In the genomic region with DNA sequence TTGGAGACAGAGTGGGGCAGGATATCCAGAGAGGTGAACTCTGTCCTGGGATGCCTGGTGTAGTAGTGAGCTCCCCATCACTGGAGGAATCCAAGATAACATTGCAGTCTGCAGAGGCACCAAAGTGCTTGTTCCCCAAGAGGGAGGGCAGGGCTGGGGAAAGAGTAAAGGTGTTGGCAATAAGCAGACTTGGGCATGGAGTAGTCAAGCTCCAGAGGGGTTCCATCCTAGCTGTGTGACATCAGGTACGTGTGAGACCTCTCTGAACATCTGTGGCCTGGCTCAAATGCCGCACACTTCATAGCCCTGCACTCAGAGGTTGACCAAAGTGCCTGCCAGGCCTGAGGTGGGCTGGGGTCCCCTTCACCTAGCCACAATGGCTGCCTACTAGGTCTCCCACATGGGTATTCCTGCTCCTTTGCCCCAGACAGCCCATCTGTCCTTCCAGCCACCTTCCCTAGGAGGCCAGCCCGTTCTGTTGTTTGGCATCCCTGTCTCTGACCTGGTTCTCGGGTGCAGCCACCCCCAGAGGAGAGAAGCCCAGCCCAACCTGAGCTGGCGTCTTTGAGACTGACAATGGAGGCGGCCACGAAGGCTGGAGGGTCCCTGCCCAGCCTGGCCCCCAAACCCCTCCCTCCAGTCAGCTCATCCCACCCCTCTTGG, we compare ENCODE assay signal across 20 cellular contexts. TPM values are rescaled to one million over a fixed set of nuclear protein-coding genes. Genes with fewer than 3 reads are reported as not detected.
DNase-seq lines count a peak whose midpoint lies in the region; ATAC-seq and TF ChIP-seq lines count a peak whose summit lies in the region.
"Had no signal": no experiment of that assay in that cellular context is flagged by ENCODE, and none has a peak within 500 bp of the region (broad histone marks: within the 10 kb centered on the region; RNA-seq: fewer than 3 reads in every experiment).

No MANE protein-coding gene starts in this region.

- H3K27me3 ChIP-seq in Peyer's patch = no peaks in the 10 kb centered on the region
- no peaks in the 10 kb centered on the region for H3K27me3 ChIP-seq in sigmoid colon
- H3K27me3 ChIP-seq: brain microvascular endothelial cell, colonic mucosa had no signal

- H3K36me3 ChIP-seq in Peyer's patch = no peaks in the 10 kb centered on the region
- no peaks in the 10 kb centered on the region for H3K36me3 ChIP-seq in sigmoid colon
- H3K36me3 ChIP-seq: colonic mucosa had no signal

- no peaks in the 10 kb centered on the region for H3K9me3 ChIP-seq in Peyer's patch
- H3K9me3 ChIP-seq in sigmoid colon = no peaks in the 10 kb centered on the region
- H3K9me3 ChIP-seq: colonic mucosa had no signal

- H3K27ac ChIP-seq in Peyer's patch = no peak overlapping the region
- H3K27ac ChIP-seq in sigmoid colon = no peak overlapping the region
- H3K27ac ChIP-seq: brain microvascular endothelial cell, C4-2B, colonic mucosa had no signal

- no peak for TF ChIP-seq CTCF in Peyer's patch (IDR thresholded peaks at IDR 0.05)
- no peak for TF ChIP-seq CTCF in sigmoid colon (IDR thresholded peaks at IDR 0.05)

- 92 to 96% methylated on average over 7 of the region's 7 CpGs for WGBS in sigmoid colon, 2 donors

- ATAC-seq in GM18520 (IDR thresholded peaks at IDR 0.05; ENCODE audit: unreplicated experiment) = no peak
- ATAC-seq: HCT116, natural killer cell had no signal

- intact Hi-C loops in cardiac septum (cut with DNase I) = loop anchor here (5.0 kb wide), 2 partner anchors 342 to 378 kb away; a partner anchor contains a TSS
- intact Hi-C loops in sigmoid colon (cut with DNase I) = loop anchor here (5.0 to 10.0 kb wide), 5 partner anchors 192 to 535 kb away; a partner anchor contains a TSS

- TF ChIP-seq POLR2A in Peyer's patch (IDR thresholded peaks at IDR 0.05) (no peak), sigmoid colon (IDR thresholded peaks at IDR 0.05) (no peak)

- peaks cover 0 to 26% (median 17%) of the 10 kb centered on the region in 4 donors for H3K4me1 ChIP-seq in Peyer's patch
- peaks cover 0 to 39% (median 26%) of the 10 kb centered on the region in 4 donors for H3K4me1 ChIP-seq in sigmoid colon

- TF ChIP-seq EP300 in sigmoid colon (IDR thresholded peaks at IDR 0.05) = no peak

- peak; percentile 48 for DNase-seq in activated effector memory CD4-positive, alpha-beta T cell treated with anti-CD3 and anti-CD28 coated beads, Interleukin-2, amount 50 U/mL, for 16 hours
- no peak for DNase-seq in activated effector memory CD4-positive, alpha-beta T cell treated with Interleukin-2 at 50 U/mL for 16 hours
- peak in 2 of 3 donors; percentile 34 to 45 for DNase-seq in Peyer's patch
- DNase-seq in cardiac septum (ENCODE audit: low spot score) = peak; percentile 53
- peak; percentile 63 for DNase-seq in sigmoid colon
- no peak for DNase-seq in NCI-H1417 treated with DMSO at 0.1 percent for 48 hours (lab: John Stamatoyannopoulos, UW)
- DNase-seq in UCSD-AML1 (lab: John Stamatoyannopoulos, UW; ENCODE audit: unreplicated experiment) = no peak
- DNase-seq: activated CD4-positive, alpha-beta T cell treated with anti-CD3 and anti-CD28 coated beads, Interleukin-2, amount 10 ng/mL, durations not matched to agents 24 days and 14 days; activated naive CD8-positive, alpha-beta T cell treated with anti-CD3 and anti-CD28 coated beads, Interleukin-2, amount 10 ng/mL, durations not matched to agents 7 days and 5 days; brain microvascular endothelial cell; colonic mucosa; DMS53; MM.1S; natural killer cell; NCI-H1694; NCI-H345 had no signal

- no peak overlapping the region for H3K4me3 ChIP-seq in Peyer's patch
- H3K4me3 ChIP-seq in sigmoid colon = no peak overlapping the region
- H3K4me3 ChIP-seq: colonic mucosa, smooth muscle cell had no signal

RNA-seq across cellular contexts. Expression of a gene that starts 2.8 kb away (rescaled TPM):
- total RNA-seq in Peyer's patch = 100 to 1,000 TPM; 243 to 434 (median 392) TPM
- total RNA-seq in cardiac septum = 332 TPM
- total RNA-seq in sigmoid colon = 100 to 1,000 TPM; 212 to 250 (median 225) TPM
- polyA plus RNA-seq in sigmoid colon = 100 to 1,000 TPM; 345 to 482 (median 479) TPM

RNA-seq across cellular contexts. Expression of a gene that starts 23.4 kb away (rescaled TPM):
- total RNA-seq in Peyer's patch (10 to 100 TPM in 3 of 4 donors, 1 to 10 TPM in 1; 6.0 to 19.8 (median 16.2) TPM), cardiac septum (8.9 TPM), sigmoid colon (10 to 100 TPM in 3 of 4 donors, 1 to 10 TPM in 1; 7.8 to 18.1 (median 13.0) TPM)
- polyA plus RNA-seq in sigmoid colon = 10 to 100 TPM in 1 of 3 donors, 1 to 10 TPM in 2; 8.8 to 17.9 (median 9.0) TPM

RNA-seq across cellular contexts. Expression of a gene that starts 29.4 kb away (rescaled TPM):
- 10 to 100 TPM; 70.1 to 99.6 (median 80.8) TPM for total RNA-seq in Peyer's patch
- total RNA-seq in cardiac septum = 39.7 TPM
- 10 to 100 TPM; 62.0 to 90.6 (median 79.3) TPM for total RNA-seq in sigmoid colon
- 10 to 100 TPM; 53.5 to 77.4 (median 58.0) TPM for polyA plus RNA-seq in sigmoid colon

Comparison
In these comparisons a context has a peak if more than half of its experiments do, and no peak if none do; other contexts are left out.
1. DNase-seq: peak in activated effector memory CD4-positive, alpha-beta T cell treated with anti-CD3 and anti-CD28 coated beads, Interleukin-2, amount 50 U/mL, for 16 hours (single experiment), Peyer's patch (2 of 3), cardiac septum (single experiment) and sigmoid colon (single experiment); none in activated effector memory CD4-positive, alpha-beta T cell treated with Interleukin-2 at 50 U/mL for 16 hours (single experiment), NCI-H1417 treated with DMSO at 0.1 percent for 48 hours (single experiment) and UCSD-AML1 (single experiment).